Comparison of ENCODE assay signal across 17 cellular contexts in genomic region chr6:73558624-73559398, GRCh38. TPM values are rescaled to one million over a fixed set of nuclear protein-coding genes. Genes with fewer than 3 reads are reported as not detected.
DNase-seq lines count a peak whose midpoint lies in the region; ATAC-seq, FAIRE-seq and TF ChIP-seq lines count a peak whose summit lies in the region.
"Had no signal": no experiment of that assay in that cellular context is flagged by ENCODE, and none has a peak within 500 bp of the region (broad histone marks: within the 10 kb centered on the region; RNA-seq: fewer than 3 reads in every experiment).

No MANE protein-coding gene starts in this region.

- DNase-seq in HepG2 (ENCODE audit: low spot score): no peak
- no peak for DNase-seq in right lobe of liver
- no peak for DNase-seq in stimulated activated naive CD8-positive, alpha-beta T cell treated with anti-CD3 and anti-CD28 coated beads, Interleukin-15, amount 100 ng/mL, for 72 hours
- no peak for DNase-seq in stimulated activated CD4-positive, alpha-beta T cell treated with anti-CD3 and anti-CD28 coated beads, Interleukin-4, amount 100 ng/mL, for 4 hours
- DNase-seq in hypothalamus (lab: John Stamatoyannopoulos, UW): no peak
- no peak for DNase-seq in NCI-H2171 (lab: John Stamatoyannopoulos, UW)
- DNase-seq: activated T-cell treated with anti-CD3 and anti-CD28 coated beads, Interleukin-2, amount 50 U/mL, for 48 hours; DMS 273 treated with DMSO at 0.1 percent for 48 hours; left colon; NCI-H1048; NCI-H69; SJCRH30; WERI-Rb-1 had no signal

- TF ChIP-seq CTCF in HepG2 (CRISPR knock-in tag; IDR thresholded peaks at IDR 0.05) (no peak), right lobe of liver (IDR thresholded peaks at IDR 0.05) (no peak), OCI-LY3 (IDR thresholded peaks at IDR 0.05; ENCODE audit: low read depth, low read length) (no peak)

- no peak for FAIRE-seq in HepG2 (lab: Jason Lieb, UNC)
- FAIRE-seq: urothelium cell line had no signal

- no peak for TF ChIP-seq POLR2A in HepG2 (IDR thresholded peaks at IDR 0.05; ENCODE audit: insufficient read depth in 1 of 2, low read depth in 2 of 2, low read length in 2 of 2)
- TF ChIP-seq POLR2A in right lobe of liver (IDR thresholded peaks at IDR 0.05): no peak

- no peak for TF ChIP-seq EP300 in HepG2 (IDR thresholded peaks at IDR 0.05; ENCODE audit: low read depth in 2 of 2, low read length in 2 of 2)
- no peak for TF ChIP-seq EP300 in HepG2 (CRISPR knock-in tag; IDR thresholded peaks at IDR 0.05; ENCODE audit: borderline replicate concordance)

- no TSS peak for BruUV-seq in HepG2 (replicated peaks; lab: Mats Ljungman, UMichigan)

- H3K4me2 ChIP-seq in HepG2 (ENCODE audit: low read depth, low read length) (no peak overlapping the region), OCI-LY3 (ENCODE audit: low read length) (peak overlapping the region; percentile 6; the same call in 1 of the 2 replicates)

- no peak overlapping the region for H3K4me3 ChIP-seq in HepG2 (replicated peaks in 1 of 3; ENCODE audit: insufficient read depth in 1 of 3, low read depth in 2 of 3, low read length in 3 of 3)
- H3K4me3 ChIP-seq in right lobe of liver: no peak overlapping the region
- H3K4me3 ChIP-seq in OCI-LY3 (ENCODE audit: low read length): no peak overlapping the region
- H3K4me3 ChIP-seq: SJCRH30 had no signal

- no peaks in the 10 kb centered on the region for H3K27me3 Mint-ChIP-seq in stimulated activated naive CD8-positive, alpha-beta T cell treated with anti-CD3 and anti-CD28 coated beads, Interleukin-15, amount 100 ng/mL, for 72 hours
- H3K27me3 Mint-ChIP-seq: natural killer cell treated with Interleukin-12 subunit alpha and Interleukin-12 subunit beta and Interleukin-15 and Interleukin-18, amount 100 ng/mL, for 72 hours had no signal

- CTCF ChIA-PET in HepG2 (lab: Yijun Ruan, JAX; ENCODE audit: low intra/inter-chr PET ratio, low total read pairs): no interaction called here

- POLR2A ChIA-PET in HepG2 (lab: Yijun Ruan, JAX): interaction anchor here (1.1 to 4.4 kb wide), 3 partner anchors 28 to 38 kb away, joined by 3 to 27 read pairs (median 5); partner anchors contain the start of gene EEF1A1

- H3K4me3 Mint-ChIP-seq in stimulated activated naive CD8-positive, alpha-beta T cell treated with anti-CD3 and anti-CD28 coated beads, Interleukin-15, amount 100 ng/mL, for 72 hours: no peak overlapping the region
- H3K4me3 Mint-ChIP-seq: natural killer cell treated with Interleukin-12 subunit alpha and Interleukin-12 subunit beta and Interleukin-15 and Interleukin-18, amount 100 ng/mL, for 72 hours had no signal

- ATAC-seq in HepG2 (peak; percentile 48), right lobe of liver (no peak), HG02759 (IDR thresholded peaks at IDR 0.05; ENCODE audit: unreplicated experiment) (peak; percentile 47)
- ATAC-seq in stimulated activated naive CD8-positive, alpha-beta T cell treated with anti-CD3 and anti-CD28 coated beads, Interleukin-15, amount 100 ng/mL, for 72 hours: peak; percentile 64
- ATAC-seq: left colon; natural killer cell treated with Interleukin-12 subunit alpha and Interleukin-12 subunit beta and Interleukin-15 and Interleukin-18, amount 100 ng/mL, for 72 hours had no signal

- WGBS in HepG2 (ENCODE audit: low lambda C conversion rate): 51% methylated on average over 4 of the region's 4 CpGs
- 76% methylated on average over 4 of the region's 4 CpGs for WGBS in right lobe of liver (ENCODE audit: insufficient coverage, low coverage, low lambda C conversion rate, missing lambda C conversion rate)

- in situ Hi-C loops in HepG2 (cut with HindIII; ENCODE audit: extremely low pct_ligation_motif_present, low pct_unique_long_range_greater_than_20kb): no loop called here

- H3K9me3 Mint-ChIP-seq in stimulated activated naive CD8-positive, alpha-beta T cell treated with anti-CD3 and anti-CD28 coated beads, Interleukin-15, amount 100 ng/mL, for 72 hours: no peaks in the 10 kb centered on the region
- H3K9me3 Mint-ChIP-seq: natural killer cell treated with Interleukin-12 subunit alpha and Interleukin-12 subunit beta and Interleukin-15 and Interleukin-18, amount 100 ng/mL, for 72 hours had no signal

- no peaks in the 10 kb centered on the region for H3K79me2 ChIP-seq in HepG2 (ENCODE audit: insufficient read depth, low read length)
- H3K79me2 ChIP-seq in OCI-LY3 (ENCODE audit: low read length): no peaks in the 10 kb centered on the region

- no peak overlapping the region for H3K27ac ChIP-seq in HepG2 (ENCODE audit: extremely low read length, insufficient read depth, low read length)
- no peak overlapping the region for H3K27ac ChIP-seq in right lobe of liver
- H3K27ac ChIP-seq in OCI-LY3 (ENCODE audit: low read length): no peak overlapping the region
- H3K27ac ChIP-seq: SJCRH30, WERI-Rb-1 had no signal

- intact Hi-C loops in HepG2 (cut with micrococcal nuclease; ENCODE audit: unreplicated experiment) (no loop called here), right lobe of liver (cut with DNase I) (no loop called here)

- no peaks in the 10 kb centered on the region for H3K36me3 ChIP-seq in HepG2 (replicated peaks in 1 of 2; ENCODE audit: control insufficient read depth in 1 of 2, insufficient read depth in 2 of 2, low read length in 2 of 2)
- H3K36me3 ChIP-seq in right lobe of liver: no peaks in the 10 kb centered on the region
- no peaks in the 10 kb centered on the region for H3K36me3 ChIP-seq in OCI-LY3 (replicated peaks; ENCODE audit: low read depth, low read length)
- H3K36me3 ChIP-seq: SJCRH30, WERI-Rb-1 had no signal

- H4K20me1 ChIP-seq in HepG2 (ENCODE audit: insufficient read depth, low read length) (no peaks in the 10 kb centered on the region), OCI-LY3 (ENCODE audit: insufficient read depth, low read length) (no peaks in the 10 kb centered on the region)

- H3K4me1 Mint-ChIP-seq in stimulated activated naive CD8-positive, alpha-beta T cell treated with anti-CD3 and anti-CD28 coated beads, Interleukin-15, amount 100 ng/mL, for 72 hours: peaks cover 29% of the 10 kb centered on the region

- H3K9me3 ChIP-seq in HepG2 (ENCODE audit: low read length): no peaks in the 10 kb centered on the region
- no peaks in the 10 kb centered on the region for H3K9me3 ChIP-seq in right lobe of liver
- no peaks in the 10 kb centered on the region for H3K9me3 ChIP-seq in OCI-LY3 (ENCODE audit: insufficient read depth, low read length)
- H3K9me3 ChIP-seq: SJCRH30 had no signal

- H3K27ac Mint-ChIP-seq in stimulated activated naive CD8-positive, alpha-beta T cell treated with anti-CD3 and anti-CD28 coated beads, Interleukin-15, amount 100 ng/mL, for 72 hours: peak overlapping the region in 1 of 2 donors; percentile 76

- H2AFZ ChIP-seq in HepG2 (ENCODE audit: low read length) (no peak overlapping the region), OCI-LY3 (ENCODE audit: low read depth, low read length) (peak overlapping the region; percentile 9; the same call in 1 of the 2 replicates)

- H3K9ac ChIP-seq in HepG2 (ENCODE audit: insufficient read depth, low read depth, low read length): no peak overlapping the region
- no peak overlapping the region for H3K9ac ChIP-seq in OCI-LY3 (ENCODE audit: low read length)

- H3K27me3 ChIP-seq in HepG2 (ENCODE audit: control insufficient read depth in 1 of 2, insufficient read depth in 2 of 2, low read length in 2 of 2) (no peaks in the 10 kb centered on the region), right lobe of liver (no peaks in the 10 kb centered on the region), OCI-LY3 (ENCODE audit: low read depth, low read length) (no peaks in the 10 kb centered on the region)
- H3K27me3 ChIP-seq: SJCRH30 had no signal

- TF ChIP-seq RAD21 in HepG2 (CRISPR knock-in tag; IDR thresholded peaks at IDR 0.05): no peak

- H3K4me1 ChIP-seq in HepG2 (ENCODE audit: insufficient read depth, low read length) (peaks cover 53% of the 10 kb centered on the region), right lobe of liver (peaks cover 0 to 7% (median 0%) of the 10 kb centered on the region in 4 donors), OCI-LY3 (ENCODE audit: low read length) (peaks cover 39% of the 10 kb centered on the region)
- H3K4me1 ChIP-seq: SJCRH30 had no signal

TF ChIP-seq in HepG2, 621 proteins besides CTCF, POLR2A, EP300 and RAD21 (continues in another document):
- no peak for TF ChIP-seq NR0B2 (CRISPR knock-in tag; IDR thresholded peaks at IDR 0.05)
- TF ChIP-seq GATAD2A (CRISPR knock-in tag; IDR thresholded peaks at IDR 0.05): no peak
- TF ChIP-seq REL (CRISPR knock-in tag; conservative IDR thresholded peaks at IDR 0.05): no peak
- no peak for TF ChIP-seq CENPT (CRISPR knock-in tag; IDR thresholded peaks at IDR 0.05; ENCODE audit: low read depth)
- no peak for TF ChIP-seq ZNF292 (CRISPR knock-in tag; IDR thresholded peaks at IDR 0.05; ENCODE audit: borderline replicate concordance, low read depth)

RNA-seq across cellular contexts. Expression of gene EEF1A1, which starts 38.0 kb away (rescaled TPM):
- 13,726 and 19,145 TPM in 2 replicates for total RNA-seq in HepG2 (2016; rRNA removed; fragmentation: Illumina TruSeq; extraction: Trizol)
- 8,339 and 10,487 TPM in 2 replicates for total RNA-seq in HepG2 (2016; cell fraction: cytosol; rRNA removed; fragmentation: Illumina TruSeq; extraction: Trizol; ENCODE audit: low read depth)
- total RNA-seq in HepG2 (2016; cell fraction: insoluble cytoplasmic fraction; rRNA removed; fragmentation: Illumina TruSeq; extraction: Trizol): 13,733 and 18,946 TPM in 2 replicates
- 28,006 and 33,792 TPM in 2 replicates for total RNA-seq in HepG2 (2016; cell fraction: membrane; rRNA removed; fragmentation: Illumina TruSeq; extraction: Trizol)
- 5,621 and 5,952 TPM in 2 replicates for total RNA-seq in HepG2 (2016; cell fraction: nucleus; rRNA removed; fragmentation: Illumina TruSeq; extraction: Trizol)
- polyA plus RNA-seq in HepG2 (2011; rRNA removed): 14,480 and 17,172 TPM in 2 replicates
- 15,977 and 19,367 TPM in 2 replicates for polyA plus RNA-seq in HepG2 (2011; cell fraction: cytosol; rRNA removed)
- polyA plus RNA-seq in HepG2 (2011; cell fraction: nucleus; rRNA removed): 3,845 and 5,107 TPM in 2 replicates
- 17,181 and 19,057 TPM in 2 replicates for polyA plus RNA-seq in HepG2 (2012)
- polyA plus RNA-seq in HepG2 (2016; cell fraction: cytosol; fragmentation: Illumina TruSeq; extraction: Trizol; ENCODE audit: low read depth): 12,881 and 14,827 TPM in 2 replicates
- polyA plus RNA-seq in HepG2 (2016; cell fraction: insoluble cytoplasmic fraction; fragmentation: Illumina TruSeq; extraction: Trizol; ENCODE audit: low read depth): 16,271 and 16,577 TPM in 2 replicates
- 23,858 and 27,229 TPM in 2 replicates for polyA plus RNA-seq in HepG2 (2016; cell fraction: membrane; fragmentation: Illumina TruSeq; extraction: Trizol; ENCODE audit: low read depth)
- polyA plus RNA-seq in HepG2 (2016; cell fraction: nucleus; fragmentation: Illumina TruSeq; extraction: Trizol; ENCODE audit: insufficient read depth, low read depth): 6,994 and 7,179 TPM in 2 replicates
- 11,031 and 11,693 TPM in 2 replicates for polyA minus RNA-seq in HepG2 (2011; rRNA and poly(A)+ RNA removed; ENCODE audit: low replicate concordance)
- 6,843 and 8,738 TPM in 2 replicates for polyA minus RNA-seq in HepG2 (2011; cell fraction: cytosol; rRNA and poly(A)+ RNA removed)
- 1,924 and 3,380 TPM in 2 replicates for polyA minus RNA-seq in HepG2 (2011; cell fraction: nucleus; rRNA and poly(A)+ RNA removed)
- total RNA-seq in right lobe of liver: 1,000 to 10,000 TPM; 2,452 to 4,356 (median 3,217) TPM

Comparison
In these comparisons a context has a peak if more than half of its experiments do, and no peak if none do; other contexts are left out.
1. ATAC-seq: peak in HepG2 (single experiment), HG02759 (single experiment) and stimulated activated naive CD8-positive, alpha-beta T cell treated with anti-CD3 and anti-CD28 coated beads, Interleukin-15, amount 100 ng/mL, for 72 hours (single experiment); none in right lobe of liver (0 of 4).